Comparison of ENCODE assay signal across 24 cellular contexts in the genomic region with DNA sequence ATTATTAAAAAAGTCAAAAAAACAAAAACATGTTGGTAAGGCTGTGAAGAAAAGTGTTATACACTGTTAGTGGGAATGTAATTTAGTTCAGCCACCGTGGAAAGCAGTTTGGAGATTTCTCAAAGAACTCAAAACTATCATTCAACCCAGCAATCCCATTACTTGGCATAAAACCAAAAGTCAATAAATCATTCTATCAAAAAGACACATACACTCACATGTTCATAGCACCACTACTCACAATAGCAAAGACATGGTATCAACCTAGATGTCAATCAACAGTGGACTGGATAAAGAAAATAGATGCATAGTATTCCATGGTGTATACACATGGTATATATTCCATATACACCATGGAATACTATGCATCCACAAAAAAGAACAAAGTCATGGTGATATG.
A peak's percentile ranks its signal among the peaks of the same experiment; 100 is the strongest.
DNase-seq lines count a peak whose midpoint lies in the region; ATAC-seq, FAIRE-seq and TF ChIP-seq lines count a peak whose summit lies in the region.
"Had no signal": no experiment of that assay in that cellular context is flagged by ENCODE, and none has a peak within 500 bp of the region (broad histone marks: within the 10 kb centered on the region; RNA-seq: fewer than 3 reads in every experiment).

No MANE protein-coding gene starts in this region.

- H3K4me3 Mint-ChIP-seq in T-helper 2 cell treated with Interferon-gamma antibody and Interleukin-4, amounts not matched to agents 5 μg/mL and 100 μg/mL, for 36 hours, result no peak overlapping the region
- H3K4me3 Mint-ChIP-seq: CD14-positive monocyte; CD8-positive, alpha-beta T cell had no signal

- peaks cover 33% of the 10 kb centered on the region for H3K4me1 Mint-ChIP-seq in T-helper 2 cell treated with Interferon-gamma antibody and Interleukin-4, amounts not matched to agents 5 μg/mL and 100 μg/mL, for 36 hours (ENCODE audit: low read depth)

- no peak overlapping the region for H3K9ac ChIP-seq in K562 (ENCODE audit: insufficient read depth in 1 of 2, low read depth in 2 of 2, low read length in 2 of 2)
- H3K9ac ChIP-seq in kidney (ENCODE audit: low read length in 2 of 2), result no peak overlapping the region
- H3K9ac ChIP-seq: BLaER1 had no signal

- H3K27me3 ChIP-seq in K562 (ENCODE audit: control insufficient read depth in 2 of 2, insufficient read depth in 2 of 2, low read length in 2 of 2), result no peaks in the 10 kb centered on the region
- H3K27me3 ChIP-seq: BE2C, BLaER1 had no signal

- WGBS in K562 (ENCODE audit: insufficient coverage, low coverage, missing lambda C conversion rate), result 63% methylated on average over 1 of the region's 1 CpG

- no TSS peak for BruUV-seq in K562 (replicated peaks; lab: Mats Ljungman, UMichigan)

- intact Hi-C loops in K562 (cut with micrococcal nuclease) (no loop called here), kidney (cut with DNase I) (no loop called here)

- no peak overlapping the region for H2AFZ ChIP-seq in K562 (ENCODE audit: low read depth, low read length)

- H3K9me3 Mint-ChIP-seq in T-helper 2 cell treated with Interferon-gamma antibody and Interleukin-4, amounts not matched to agents 5 μg/mL and 100 μg/mL, for 36 hours, result peaks cover 22% of the 10 kb centered on the region
- H3K9me3 Mint-ChIP-seq: CD8-positive, alpha-beta T cell had no signal

- H3K9me3 ChIP-seq in HEK293 (ENCODE audit: control insufficient read depth, insufficient read depth, low read depth, low read length) (no peaks in the 10 kb centered on the region), K562 (replicated peaks; ENCODE audit: control insufficient read depth, insufficient read depth, low read depth, low read length) (no peaks in the 10 kb centered on the region), kidney (ENCODE audit: control insufficient read depth in 1 of 2, low read length in 2 of 2) (no peaks in the 10 kb centered on the region)
- H3K9me3 ChIP-seq: BE2C, Caco-2 had no signal

- CTCF ChIA-PET in HEK293 (lab: Yijun Ruan, JAX), result no interaction called here
- CTCF ChIA-PET in K562 (lab: Yijun Ruan, JAX; ENCODE audit: low intra/inter-chr PET ratio), result no interaction called here

- H3K27me3 Mint-ChIP-seq in T-helper 2 cell treated with Interferon-gamma antibody and Interleukin-4, amounts not matched to agents 5 μg/mL and 100 μg/mL, for 36 hours (ENCODE audit: low read depth), result no peaks in the 10 kb centered on the region
- H3K27me3 Mint-ChIP-seq: CD4-positive, CD25-positive, alpha-beta regulatory T cell had no signal

- H4K20me1 ChIP-seq in K562 (replicated peaks; ENCODE audit: control insufficient read depth, insufficient read depth, low read length), result no peaks in the 10 kb centered on the region
- H4K20me1 ChIP-seq: BLaER1 had no signal

- no peak overlapping the region for H3K27ac Mint-ChIP-seq in T-helper 2 cell treated with Interferon-gamma antibody and Interleukin-4, amounts not matched to agents 5 μg/mL and 100 μg/mL, for 36 hours
- H3K27ac Mint-ChIP-seq: CD8-positive, alpha-beta T cell had no signal

- TF ChIP-seq POLR2A in GM12891 (IDR thresholded peaks at IDR 0.05; ENCODE audit: low read depth, low read length) (no peak), K562 (conservative IDR thresholded peaks at IDR 0.05) (no peak)

- TF ChIP-seq RAD21 in K562 (CRISPR knock-in tag; conservative IDR thresholded peaks at IDR 0.05 in 1 of 2, IDR thresholded peaks at IDR 0.05 in 1 of 2), result no peak

- TF ChIP-seq CTCF in HEK293 (tag by site-specific recombination; IDR thresholded peaks at IDR 0.05) (no peak), K562 (IDR thresholded peaks at IDR 0.05 in 2 of 3, conservative IDR thresholded peaks at IDR 0.05 in 1 of 3; ENCODE audit: insufficient read depth in 2 of 3, low read depth in 1 of 3, low read length in 3 of 3) (no peak), kidney (IDR thresholded peaks at IDR 0.05; ENCODE audit: borderline replicate concordance, extremely low read depth, insufficient read depth) (no peak)

- no peaks in the 10 kb centered on the region for H3K4me1 ChIP-seq in HEK293 (ENCODE audit: control insufficient read depth, insufficient read depth, low read length)
- no peaks in the 10 kb centered on the region for H3K4me1 ChIP-seq in K562 (replicated peaks in 1 of 2; ENCODE audit: control insufficient read depth in 2 of 2, insufficient read depth in 2 of 2, low read length in 2 of 2)
- H3K4me1 ChIP-seq in kidney (ENCODE audit: control insufficient read depth in 1 of 2, insufficient read depth in 1 of 2, low read depth in 1 of 2, low read length in 2 of 2), result no peaks in the 10 kb centered on the region
- H3K4me1 ChIP-seq: BE2C had no signal

- no peaks in the 10 kb centered on the region for H3K36me3 ChIP-seq in HEK293 (ENCODE audit: control insufficient read depth in 2 of 2, insufficient read depth in 1 of 2, low read length in 2 of 2)
- H3K36me3 ChIP-seq in K562 (ENCODE audit: control insufficient read depth, insufficient read depth, low read length), result no peaks in the 10 kb centered on the region; the same call in 1 of the 3 replicates
- no peaks in the 10 kb centered on the region for H3K36me3 ChIP-seq in kidney (ENCODE audit: control insufficient read depth in 1 of 2, insufficient read depth in 2 of 2, low read length in 2 of 2)

- H3K4me2 ChIP-seq in K562 (ENCODE audit: insufficient read depth, low read length), result no peak overlapping the region
- H3K4me2 ChIP-seq: BLaER1 had no signal

- ATAC-seq in K562, result no peak
- no peak for ATAC-seq in HG03280 (IDR thresholded peaks at IDR 0.05; ENCODE audit: unreplicated experiment)
- ATAC-seq: CD8-positive, alpha-beta T cell had no signal

- in situ Hi-C loops in K562 (cut with MboI), result no loop called here

- no peak for TF ChIP-seq EP300 in K562 (IDR thresholded peaks at IDR 0.05; ENCODE audit: low read length)

- POLR2A ChIA-PET in HEK293 (lab: Yijun Ruan, JAX) (no interaction called here), K562 (lab: Yijun Ruan, JAX) (no interaction called here)

- no peaks in the 10 kb centered on the region for H3K79me2 ChIP-seq in K562 (ENCODE audit: control insufficient read depth, insufficient read depth, low read length)

- FAIRE-seq in GM12891 (lab: Jason Lieb, UNC) (peak; percentile 38), K562 (lab: Jason Lieb, UNC) (no peak), kidney (lab: Jason Lieb, UNC) (no peak)
- FAIRE-seq: A204.1, D721Med, G401.6, GM12892, GM18507 had no signal

- no peak for DNase-seq in GM12891 (ENCODE audit: insufficient read length, low spot score)
- no peak for DNase-seq in K562 (ENCODE audit: extremely low read depth in 1 of 4, low spot score in 3 of 4)
- no peak for DNase-seq in anterior cingulate cortex (lab: John Stamatoyannopoulos, UW)
- no peak for DNase-seq in T-helper 2 cell treated with Interferon-gamma antibody and Interleukin-4, amounts not matched to agents 5 μg/mL and 100 μg/mL, for 36 hours (ENCODE audit: low spot score)
- no peak for DNase-seq in kidney
- DNase-seq: 8988T; ACHN; BE2C; C1 segment of cervical spinal cord; Caco-2; Calu3; CD4-positive, CD25-positive, alpha-beta regulatory T cell; CD8-positive, alpha-beta T cell; DMS79 treated with DMSO at 0.1 percent for 48 hours; GF-D8 had no signal

- H3K27ac ChIP-seq in HEK293 (ENCODE audit: extremely low read depth, low read depth, low read length) (no peak overlapping the region), K562 (ENCODE audit: extremely low read depth, low read depth, low read length) (no peak overlapping the region), kidney (ENCODE audit: low read depth in 2 of 2, low read length in 2 of 2) (no peak overlapping the region)
- H3K27ac ChIP-seq: BLaER1 had no signal

- peaks cover 27% of the 10 kb centered on the region for H3K36me3 Mint-ChIP-seq in T-helper 2 cell treated with Interferon-gamma antibody and Interleukin-4, amounts not matched to agents 5 μg/mL and 100 μg/mL, for 36 hours (ENCODE audit: low read depth)

- no peaks in the 10 kb centered on the region for H3K9me1 ChIP-seq in K562 (ENCODE audit: control insufficient read depth, insufficient read depth, low read length)

- H3K4me3 ChIP-seq in HEK293 (ENCODE audit: low read depth, low read length), result no peak overlapping the region
- H3K4me3 ChIP-seq in K562, result no peak overlapping the region
- H3K4me3 ChIP-seq in kidney (ENCODE audit: low read length in 2 of 2), result no peak overlapping the region
- H3K4me3 ChIP-seq: BLaER1 had no signal

TF ChIP-seq in GM12891, 5 proteins besides CTCF, POLR2A, EP300 and RAD21:
- TF ChIP-seq PAX5 (IDR thresholded peaks at IDR 0.05; ENCODE audit: insufficient read depth, low read length, severe bottlenecking), result no peak

TF ChIP-seq in HEK293, 187 proteins besides CTCF, POLR2A, EP300 and RAD21:
- TF ChIP-seq ZNF146 (tag by site-specific recombination; IDR thresholded peaks at IDR 0.05) (peak; percentile 20; the same call in 1 of the 2 replicates), HOXD13 (CRISPR knock-in tag; IDR thresholded peaks at IDR 0.05; ENCODE audit: borderline replicate concordance) (no peak)

TF ChIP-seq in K562, 482 proteins besides CTCF, POLR2A, EP300 and RAD21 (continues in another document):
- no peak for TF ChIP-seq ZNF586 (CRISPR knock-in tag; conservative IDR thresholded peaks at IDR 0.05)
- TF ChIP-seq RBM25 (IDR thresholded peaks at IDR 0.05; ENCODE audit: low read depth, low read length, severe bottlenecking), result peak; percentile 16
- TF ChIP-seq MEIS2 (IDR thresholded peaks at IDR 0.05; ENCODE audit: partially characterized antibody), result peak; percentile 69
- TF ChIP-seq NFIC (IDR thresholded peaks at IDR 0.05), result peak; percentile 62
- TF ChIP-seq, protein P1, sequence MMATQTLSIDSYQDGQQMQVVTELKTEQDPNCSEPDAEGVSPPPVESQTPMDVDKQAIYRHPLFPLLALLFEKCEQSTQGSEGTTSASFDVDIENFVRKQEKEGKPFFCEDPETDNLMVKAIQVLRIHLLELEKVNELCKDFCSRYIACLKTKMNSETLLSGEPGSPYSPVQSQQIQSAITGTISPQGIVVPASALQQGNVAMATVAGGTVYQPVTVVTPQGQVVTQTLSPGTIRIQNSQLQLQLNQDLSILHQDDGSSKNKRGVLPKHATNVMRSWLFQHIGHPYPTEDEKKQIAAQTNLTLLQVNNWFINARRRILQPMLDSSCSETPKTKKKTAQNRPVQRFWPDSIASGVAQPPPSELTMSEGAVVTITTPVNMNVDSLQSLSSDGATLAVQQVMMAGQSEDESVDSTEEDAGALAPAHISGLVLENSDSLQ (IDR thresholded peaks at IDR 0.05), result peak; percentile 42
- TF ChIP-seq ZNF146 (CRISPR knock-in tag; IDR thresholded peaks at IDR 0.05; ENCODE audit: unreplicated experiment), result peak; percentile 62
